ENCODE assay signal across 23 cellular contexts in the genomic region with DNA sequence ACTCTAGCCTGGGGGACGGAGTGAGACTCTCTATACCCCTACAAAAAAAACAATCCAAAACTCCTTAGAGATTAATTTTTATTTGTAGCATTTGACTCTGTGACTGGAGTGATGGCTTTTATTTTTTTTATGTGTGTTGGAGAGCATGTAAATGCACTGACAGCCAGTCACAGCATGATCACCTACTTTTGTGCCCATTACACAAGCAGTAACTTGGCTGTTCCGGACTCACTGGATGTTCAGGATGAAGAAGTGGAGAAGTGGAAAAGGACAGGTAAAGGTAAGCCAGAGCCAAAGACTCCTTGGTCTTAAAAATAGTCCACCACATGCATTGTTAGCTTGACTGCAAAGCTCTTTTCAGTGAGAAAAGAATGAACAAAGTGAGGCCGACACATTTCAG.
DNase-seq lines count a peak whose midpoint lies in the region; ATAC-seq, FAIRE-seq and TF ChIP-seq lines count a peak whose summit lies in the region.
"Had no signal": no experiment of that assay in that cellular context is flagged by ENCODE, and none has a peak within 500 bp of the region (broad histone marks: within the 10 kb centered on the region; RNA-seq: fewer than 3 reads in every experiment).

No MANE protein-coding gene starts in this region.

- H3K27me3 ChIP-seq in body of pancreas (no peaks in the 10 kb centered on the region), HepG2 (ENCODE audit: control insufficient read depth in 1 of 2, insufficient read depth in 2 of 2, low read length in 2 of 2) (no peaks in the 10 kb centered on the region), subcutaneous abdominal adipose tissue (ENCODE audit: control insufficient read depth in 5 of 5, insufficient read depth in 4 of 5, low read length in 5 of 5) (no peaks in the 10 kb centered on the region), adrenal gland (no peaks in the 10 kb centered on the region)
- H3K27me3 ChIP-seq: hepatocyte, Peyer's patch, SJSA1 had no signal

- H3K36me3 ChIP-seq in body of pancreas (replicated peaks in 1 of 2; ENCODE audit: insufficient read depth in 1 of 2, low read depth in 2 of 2) = no peaks in the 10 kb centered on the region
- H3K36me3 ChIP-seq in HepG2 (replicated peaks in 1 of 2; ENCODE audit: control insufficient read depth in 1 of 2, insufficient read depth in 2 of 2, low read length in 2 of 2) = peaks cover 4 to 20% of the 10 kb centered on the region in 2 experiments; a peak in 3 of 5 replicates
- H3K36me3 ChIP-seq in subcutaneous abdominal adipose tissue (ENCODE audit: control insufficient read depth in 5 of 5, insufficient read depth in 5 of 5, low read length in 5 of 5) = no peaks in the 10 kb centered on the region
- H3K36me3 ChIP-seq in adrenal gland (replicated peaks in 1 of 2) = no peaks in the 10 kb centered on the region
- H3K36me3 ChIP-seq: Peyer's patch, SJSA1 had no signal

- no peak for TF ChIP-seq RAD21 in HepG2 (CRISPR knock-in tag; IDR thresholded peaks at IDR 0.05)

- no peak overlapping the region for H2AFZ ChIP-seq in HepG2 (ENCODE audit: low read length)
- H2AFZ ChIP-seq: hepatocyte had no signal

- FAIRE-seq in HepG2 (lab: Jason Lieb, UNC) = no peak
- FAIRE-seq: frontal cortex, GM12878 had no signal

- WGBS in body of pancreas, 2 donors = 36 to 53% methylated on average over 3 of the region's 3 CpGs
- 97% methylated on average over 3 of the region's 3 CpGs for WGBS in HepG2 (ENCODE audit: low lambda C conversion rate)
- 77 to 82% (median 79%) methylated on average over 3 of the region's 3 CpGs for WGBS in adrenal gland, 4 donors

- no peak for TF ChIP-seq EP300 in HepG2 (IDR thresholded peaks at IDR 0.05; ENCODE audit: low read depth in 2 of 2, low read length in 2 of 2)
- no peak for TF ChIP-seq EP300 in HepG2 (CRISPR knock-in tag; IDR thresholded peaks at IDR 0.05; ENCODE audit: borderline replicate concordance)

- no peak overlapping the region for H3K4me3 ChIP-seq in body of pancreas
- H3K4me3 ChIP-seq in HepG2 (replicated peaks in 1 of 3; ENCODE audit: insufficient read depth in 1 of 3, low read depth in 2 of 3, low read length in 3 of 3) = no peak overlapping the region
- peak overlapping the region in 4 of 5 donors; percentile 4 to 45 (median 28) for H3K4me3 ChIP-seq in subcutaneous abdominal adipose tissue (ENCODE audit: low read depth in 1 of 5, low read length in 5 of 5)
- no peak overlapping the region for H3K4me3 ChIP-seq in adrenal gland
- H3K4me3 ChIP-seq: GM12878, hepatocyte, Peyer's patch, SJSA1 had no signal

- H3K79me2 ChIP-seq in HepG2 (ENCODE audit: insufficient read depth, low read length) = no peaks in the 10 kb centered on the region
- H3K79me2 ChIP-seq: hepatocyte had no signal

- intact Hi-C loops in body of pancreas (cut with DNase I) = no loop called here
- intact Hi-C loops in HepG2 (cut with micrococcal nuclease; ENCODE audit: unreplicated experiment) = no loop called here
- intact Hi-C loops in adrenal gland (cut with DNase I) = no loop called here

- no peaks in the 10 kb centered on the region for H4K20me1 ChIP-seq in HepG2 (ENCODE audit: insufficient read depth, low read length)

- H3K9ac ChIP-seq in HepG2 (ENCODE audit: insufficient read depth, low read depth, low read length) = no peak overlapping the region
- no peak overlapping the region for H3K9ac ChIP-seq in subcutaneous abdominal adipose tissue (ENCODE audit: low read length in 5 of 5)

- TF ChIP-seq POLR2A in body of pancreas (IDR thresholded peaks at IDR 0.05) = no peak
- TF ChIP-seq POLR2A in HepG2 (IDR thresholded peaks at IDR 0.05; ENCODE audit: insufficient read depth in 1 of 2, low read depth in 2 of 2, low read length in 2 of 2) = no peak
- TF ChIP-seq POLR2A in adrenal gland (IDR thresholded peaks at IDR 0.05) = no peak

- TF ChIP-seq CTCF in body of pancreas (IDR thresholded peaks at IDR 0.05) (no peak), HepG2 (CRISPR knock-in tag; IDR thresholded peaks at IDR 0.05) (no peak), adrenal gland (IDR thresholded peaks at IDR 0.05) (no peak)

- peaks cover 0 to 8% (median 0%) of the 10 kb centered on the region in 3 donors for H3K9me3 ChIP-seq in body of pancreas
- H3K9me3 ChIP-seq in HepG2 (ENCODE audit: low read length) = peaks cover 9% of the 10 kb centered on the region; the same call in 1 of the 2 replicates
- H3K9me3 ChIP-seq in subcutaneous abdominal adipose tissue (ENCODE audit: control insufficient read depth in 5 of 5, low read length in 5 of 5) = peaks cover 0 to 16% (median 12%) of the 10 kb centered on the region in 5 donors
- H3K9me3 ChIP-seq in adrenal gland (replicated peaks in 1 of 3) = peaks cover 0 to 13% (median 11%) of the 10 kb centered on the region in 3 donors
- H3K9me3 ChIP-seq: Peyer's patch had no signal

- CTCF ChIA-PET in HEK293T (lab: Yijun Ruan, JAX) = no interaction called here
- CTCF ChIA-PET in HepG2 (lab: Yijun Ruan, JAX; ENCODE audit: low intra/inter-chr PET ratio, low total read pairs) = no interaction called here

- ATAC-seq in body of pancreas (peak; percentile 26), HepG2 (no peak; the same call in 2 of the 3 replicates), GM21390 (IDR thresholded peaks at IDR 0.05; ENCODE audit: unreplicated experiment) (no peak)
- ATAC-seq: activated CD4-positive, CD25-positive, alpha-beta regulatory T cell treated with anti-CD3 and anti-CD28 coated beads, Interleukin-2, amount 50 U/mL, for 24 hours; GM12878; T-cell had no signal

- no TSS peak for BruUV-seq in HepG2 (replicated peaks; lab: Mats Ljungman, UMichigan)

- POLR2A ChIA-PET in HEK293T (lab: Yijun Ruan, JAX) = interaction anchor here (0.9 to 1.5 kb wide), 2 partner anchors 10 to 165 kb away, joined by 3 to 4 read pairs; no protein-coding TSS in a partner anchor
- POLR2A ChIA-PET in HepG2 (lab: Yijun Ruan, JAX) = no interaction called here

- in situ Hi-C loops in HepG2 (cut with HindIII; ENCODE audit: extremely low pct_ligation_motif_present, low pct_unique_long_range_greater_than_20kb) = no loop called here

- peak overlapping the region; percentile 55 to 74 (median 58) for H3K27ac ChIP-seq in body of pancreas
- H3K27ac ChIP-seq in HepG2 (ENCODE audit: extremely low read length, insufficient read depth, low read length) = peak overlapping the region; percentile 12
- no peak overlapping the region for H3K27ac ChIP-seq in subcutaneous abdominal adipose tissue (ENCODE audit: low read depth, low read length)
- H3K27ac ChIP-seq in adrenal gland = peak overlapping the region in 1 of 5 donors; percentile 51
- H3K27ac ChIP-seq: hepatocyte, Peyer's patch, SJSA1 had no signal

- H3K4me2 ChIP-seq in HepG2 (ENCODE audit: low read depth, low read length) = no peak overlapping the region
- H3K4me2 ChIP-seq: hepatocyte had no signal

- H3K4me1 ChIP-seq in body of pancreas = peaks cover 18% of the 10 kb centered on the region
- H3K4me1 ChIP-seq in HepG2 (ENCODE audit: insufficient read depth, low read length) = peaks cover 13% of the 10 kb centered on the region
- H3K4me1 ChIP-seq in subcutaneous abdominal adipose tissue (ENCODE audit: control insufficient read depth in 5 of 5, insufficient read depth in 5 of 5, low read length in 5 of 5) = peaks cover 3 to 17% (median 17%) of the 10 kb centered on the region in 5 donors
- H3K4me1 ChIP-seq in adrenal gland (replicated peaks in 1 of 2) = peaks cover 0 to 5% of the 10 kb centered on the region in 2 donors
- H3K4me1 ChIP-seq: Peyer's patch had no signal

- no peak for DNase-seq in HEK293T (ENCODE audit: extremely low spot score)
- DNase-seq in body of pancreas = no peak
- DNase-seq in HepG2 (ENCODE audit: low spot score) = no peak
- DNase-seq in stimulated activated CD4-positive, alpha-beta T cell treated with anti-CD3 and anti-CD28 coated beads, Interleukin-1b, Interleukin-23, amount 100 ng/mL, for 48 hours = no peak
- DNase-seq in adrenal gland = no peak
- DNase-seq: ACHN; activated CD4-positive, alpha-beta memory T cell treated with anti-CD3 and anti-CD28 coated beads, Interleukin-2, amount 10 ng/mL, durations not matched to agents 7 days and 5 days; C1 segment of cervical spinal cord; DND-41; effector CD4-positive, alpha-beta T cell; HCEC 1CT; MM.1S; NCI-H1436; NK-92 treated with Interleukin-12 subunit alpha and Interleukin-12 subunit beta, amount 100 ng/mL, for 24 hours; T-cell had no signal

TF ChIP-seq in HEK293T, 16 proteins besides CTCF, POLR2A, EP300 and RAD21:
- TF ChIP-seq, protein P1, sequence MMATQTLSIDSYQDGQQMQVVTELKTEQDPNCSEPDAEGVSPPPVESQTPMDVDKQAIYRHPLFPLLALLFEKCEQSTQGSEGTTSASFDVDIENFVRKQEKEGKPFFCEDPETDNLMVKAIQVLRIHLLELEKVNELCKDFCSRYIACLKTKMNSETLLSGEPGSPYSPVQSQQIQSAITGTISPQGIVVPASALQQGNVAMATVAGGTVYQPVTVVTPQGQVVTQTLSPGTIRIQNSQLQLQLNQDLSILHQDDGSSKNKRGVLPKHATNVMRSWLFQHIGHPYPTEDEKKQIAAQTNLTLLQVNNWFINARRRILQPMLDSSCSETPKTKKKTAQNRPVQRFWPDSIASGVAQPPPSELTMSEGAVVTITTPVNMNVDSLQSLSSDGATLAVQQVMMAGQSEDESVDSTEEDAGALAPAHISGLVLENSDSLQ (IDR thresholded peaks at IDR 0.05) = peak; percentile 59
- TF ChIP-seq BHLHE40 (IDR thresholded peaks at IDR 0.05; ENCODE audit: borderline replicate concordance) = no peak

TF ChIP-seq in HepG2, 621 proteins besides CTCF, POLR2A, EP300 and RAD21 (continues in another document):
- TF ChIP-seq, protein P2, sequence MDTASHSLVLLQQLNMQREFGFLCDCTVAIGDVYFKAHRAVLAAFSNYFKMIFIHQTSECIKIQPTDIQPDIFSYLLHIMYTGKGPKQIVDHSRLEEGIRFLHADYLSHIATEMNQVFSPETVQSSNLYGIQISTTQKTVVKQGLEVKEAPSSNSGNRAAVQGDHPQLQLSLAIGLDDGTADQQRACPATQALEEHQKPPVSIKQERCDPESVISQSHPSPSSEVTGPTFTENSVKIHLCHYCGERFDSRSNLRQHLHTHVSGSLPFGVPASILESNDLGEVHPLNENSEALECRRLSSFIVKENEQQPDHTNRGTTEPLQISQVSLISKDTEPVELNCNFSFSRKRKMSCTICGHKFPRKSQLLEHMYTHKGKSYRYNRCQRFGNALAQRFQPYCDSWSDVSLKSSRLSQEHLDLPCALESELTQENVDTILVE (CRISPR knock-in tag; IDR thresholded peaks at IDR 0.05) = no peak

Comparison
In these comparisons a context has a peak if more than half of its experiments do, and no peak if none do; other contexts are left out.
1. H3K4me3 ChIP-seq: peak in subcutaneous abdominal adipose tissue (4 of 5); none in body of pancreas (0 of 2), HepG2 (0 of 3) and adrenal gland (0 of 4).